Comparison of ENCODE assay signal across 1 cellular context in the genomic region with DNA sequence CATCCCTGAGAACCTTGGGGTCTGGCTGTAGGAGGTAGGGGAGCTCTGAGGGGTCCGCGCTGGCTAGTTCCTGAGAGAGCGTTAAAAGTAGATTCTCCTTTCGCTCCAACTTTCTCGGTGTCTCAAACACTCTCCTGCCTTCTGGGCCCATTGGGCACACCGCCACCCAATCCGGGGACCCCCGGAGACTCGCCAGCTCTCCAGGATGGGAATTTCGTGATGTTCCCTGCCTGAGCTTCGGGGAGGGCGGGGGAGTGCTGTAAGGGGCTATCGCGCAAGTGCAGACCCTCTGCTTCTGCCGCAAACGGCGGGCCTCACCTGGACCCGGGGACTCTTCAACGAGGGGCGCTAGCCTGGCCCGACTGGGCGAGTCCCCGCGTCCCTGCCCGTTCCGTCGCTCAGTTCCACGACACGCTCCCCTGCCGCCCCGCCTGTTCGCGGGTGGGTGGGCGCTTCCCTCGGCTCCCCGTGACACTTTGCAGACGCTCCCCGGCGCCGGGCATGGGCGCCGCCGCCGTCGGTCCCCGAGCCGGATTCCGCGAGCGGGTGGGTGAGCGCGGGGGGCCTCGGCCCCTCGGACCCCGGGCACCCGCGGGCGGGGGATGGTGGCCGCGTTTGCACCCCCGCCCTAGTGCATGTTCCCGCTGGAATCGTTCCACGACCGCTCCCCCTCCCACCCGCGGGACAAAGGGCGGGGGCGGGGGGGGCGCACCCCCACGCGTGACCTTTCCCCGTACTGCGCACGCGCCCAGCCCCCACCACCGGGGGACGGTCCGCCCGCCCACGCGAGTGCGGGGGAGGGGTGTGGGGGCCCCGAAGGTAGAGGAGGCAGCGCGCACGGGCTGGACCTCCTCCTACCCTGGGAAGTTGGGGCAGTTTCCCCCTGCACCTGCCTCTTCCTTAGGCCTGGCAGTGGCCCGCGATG.
TF ChIP-seq lines count a peak whose summit lies in the region.

A gene (plus strand): TSS at position 481 of the 925 bp plus-strand sequence. CDS start 835 bp downstream, outside the sequence.

TF ChIP-seq in H1, 55 proteins besides CTCF, POLR2A, EP300 and RAD21 (continued from another document):
- TF ChIP-seq HDAC2 (IDR thresholded peaks at IDR 0.05; ENCODE audit: borderline replicate concordance in 1 of 2, low read depth in 2 of 2, low read length in 2 of 2) = peak; percentile 93 to 97; a peak in 3 of 4 replicates
- TF ChIP-seq HDAC6 (IDR thresholded peaks at IDR 0.05; ENCODE audit: low read depth, low read length) = no peak
- peak; percentile 86 for TF ChIP-seq KDM4A (IDR thresholded peaks at IDR 0.05; ENCODE audit: low read depth, low read length, severe bottlenecking)
- no peak for TF ChIP-seq CREB1 (IDR thresholded peaks at IDR 0.05)
- peak in 1 of 2 experiments; percentile 52; a peak in 1 of 4 replicates for TF ChIP-seq SIN3A (conservative IDR thresholded peaks at IDR 0.05 in 1 of 2, IDR thresholded peaks at IDR 0.05 in 1 of 2; ENCODE audit: low read depth in 1 of 2, low read length in 2 of 2)
- no peak for TF ChIP-seq SIX5 (IDR thresholded peaks at IDR 0.05; ENCODE audit: low read depth, low read length)
- TF ChIP-seq GTF2F1 (IDR thresholded peaks at IDR 0.05; ENCODE audit: borderline replicate concordance, low read depth, low read length) = no peak
- TF ChIP-seq, protein P1, sequence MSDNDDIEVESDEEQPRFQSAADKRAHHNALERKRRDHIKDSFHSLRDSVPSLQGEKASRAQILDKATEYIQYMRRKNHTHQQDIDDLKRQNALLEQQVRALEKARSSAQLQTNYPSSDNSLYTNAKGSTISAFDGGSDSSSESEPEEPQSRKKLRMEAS (IDR thresholded peaks at IDR 0.05) = no peak
- no peak for TF ChIP-seq KDM5A (IDR thresholded peaks at IDR 0.05; ENCODE audit: low read length)
- no peak for TF ChIP-seq GABPA (IDR thresholded peaks at IDR 0.05; ENCODE audit: borderline replicate concordance, insufficient read depth, low read length)
- 0 out of 2 replicates have a peak, but pooled peaks have one; percentile 4 for TF ChIP-seq BRCA1 (IDR thresholded peaks at IDR 0.05; ENCODE audit: low read depth, low read length)
- TF ChIP-seq TAF1 (IDR thresholded peaks at IDR 0.05; ENCODE audit: low read depth, low read length) = no peak
- TF ChIP-seq SUZ12 (IDR thresholded peaks at IDR 0.05; ENCODE audit: low read length) = peak; percentile 60; the same call in 1 of the 2 replicates
- peak; percentile 82 for TF ChIP-seq SP1 (IDR thresholded peaks at IDR 0.05; ENCODE audit: low read depth, low read length)
- TF ChIP-seq, protein P2, sequence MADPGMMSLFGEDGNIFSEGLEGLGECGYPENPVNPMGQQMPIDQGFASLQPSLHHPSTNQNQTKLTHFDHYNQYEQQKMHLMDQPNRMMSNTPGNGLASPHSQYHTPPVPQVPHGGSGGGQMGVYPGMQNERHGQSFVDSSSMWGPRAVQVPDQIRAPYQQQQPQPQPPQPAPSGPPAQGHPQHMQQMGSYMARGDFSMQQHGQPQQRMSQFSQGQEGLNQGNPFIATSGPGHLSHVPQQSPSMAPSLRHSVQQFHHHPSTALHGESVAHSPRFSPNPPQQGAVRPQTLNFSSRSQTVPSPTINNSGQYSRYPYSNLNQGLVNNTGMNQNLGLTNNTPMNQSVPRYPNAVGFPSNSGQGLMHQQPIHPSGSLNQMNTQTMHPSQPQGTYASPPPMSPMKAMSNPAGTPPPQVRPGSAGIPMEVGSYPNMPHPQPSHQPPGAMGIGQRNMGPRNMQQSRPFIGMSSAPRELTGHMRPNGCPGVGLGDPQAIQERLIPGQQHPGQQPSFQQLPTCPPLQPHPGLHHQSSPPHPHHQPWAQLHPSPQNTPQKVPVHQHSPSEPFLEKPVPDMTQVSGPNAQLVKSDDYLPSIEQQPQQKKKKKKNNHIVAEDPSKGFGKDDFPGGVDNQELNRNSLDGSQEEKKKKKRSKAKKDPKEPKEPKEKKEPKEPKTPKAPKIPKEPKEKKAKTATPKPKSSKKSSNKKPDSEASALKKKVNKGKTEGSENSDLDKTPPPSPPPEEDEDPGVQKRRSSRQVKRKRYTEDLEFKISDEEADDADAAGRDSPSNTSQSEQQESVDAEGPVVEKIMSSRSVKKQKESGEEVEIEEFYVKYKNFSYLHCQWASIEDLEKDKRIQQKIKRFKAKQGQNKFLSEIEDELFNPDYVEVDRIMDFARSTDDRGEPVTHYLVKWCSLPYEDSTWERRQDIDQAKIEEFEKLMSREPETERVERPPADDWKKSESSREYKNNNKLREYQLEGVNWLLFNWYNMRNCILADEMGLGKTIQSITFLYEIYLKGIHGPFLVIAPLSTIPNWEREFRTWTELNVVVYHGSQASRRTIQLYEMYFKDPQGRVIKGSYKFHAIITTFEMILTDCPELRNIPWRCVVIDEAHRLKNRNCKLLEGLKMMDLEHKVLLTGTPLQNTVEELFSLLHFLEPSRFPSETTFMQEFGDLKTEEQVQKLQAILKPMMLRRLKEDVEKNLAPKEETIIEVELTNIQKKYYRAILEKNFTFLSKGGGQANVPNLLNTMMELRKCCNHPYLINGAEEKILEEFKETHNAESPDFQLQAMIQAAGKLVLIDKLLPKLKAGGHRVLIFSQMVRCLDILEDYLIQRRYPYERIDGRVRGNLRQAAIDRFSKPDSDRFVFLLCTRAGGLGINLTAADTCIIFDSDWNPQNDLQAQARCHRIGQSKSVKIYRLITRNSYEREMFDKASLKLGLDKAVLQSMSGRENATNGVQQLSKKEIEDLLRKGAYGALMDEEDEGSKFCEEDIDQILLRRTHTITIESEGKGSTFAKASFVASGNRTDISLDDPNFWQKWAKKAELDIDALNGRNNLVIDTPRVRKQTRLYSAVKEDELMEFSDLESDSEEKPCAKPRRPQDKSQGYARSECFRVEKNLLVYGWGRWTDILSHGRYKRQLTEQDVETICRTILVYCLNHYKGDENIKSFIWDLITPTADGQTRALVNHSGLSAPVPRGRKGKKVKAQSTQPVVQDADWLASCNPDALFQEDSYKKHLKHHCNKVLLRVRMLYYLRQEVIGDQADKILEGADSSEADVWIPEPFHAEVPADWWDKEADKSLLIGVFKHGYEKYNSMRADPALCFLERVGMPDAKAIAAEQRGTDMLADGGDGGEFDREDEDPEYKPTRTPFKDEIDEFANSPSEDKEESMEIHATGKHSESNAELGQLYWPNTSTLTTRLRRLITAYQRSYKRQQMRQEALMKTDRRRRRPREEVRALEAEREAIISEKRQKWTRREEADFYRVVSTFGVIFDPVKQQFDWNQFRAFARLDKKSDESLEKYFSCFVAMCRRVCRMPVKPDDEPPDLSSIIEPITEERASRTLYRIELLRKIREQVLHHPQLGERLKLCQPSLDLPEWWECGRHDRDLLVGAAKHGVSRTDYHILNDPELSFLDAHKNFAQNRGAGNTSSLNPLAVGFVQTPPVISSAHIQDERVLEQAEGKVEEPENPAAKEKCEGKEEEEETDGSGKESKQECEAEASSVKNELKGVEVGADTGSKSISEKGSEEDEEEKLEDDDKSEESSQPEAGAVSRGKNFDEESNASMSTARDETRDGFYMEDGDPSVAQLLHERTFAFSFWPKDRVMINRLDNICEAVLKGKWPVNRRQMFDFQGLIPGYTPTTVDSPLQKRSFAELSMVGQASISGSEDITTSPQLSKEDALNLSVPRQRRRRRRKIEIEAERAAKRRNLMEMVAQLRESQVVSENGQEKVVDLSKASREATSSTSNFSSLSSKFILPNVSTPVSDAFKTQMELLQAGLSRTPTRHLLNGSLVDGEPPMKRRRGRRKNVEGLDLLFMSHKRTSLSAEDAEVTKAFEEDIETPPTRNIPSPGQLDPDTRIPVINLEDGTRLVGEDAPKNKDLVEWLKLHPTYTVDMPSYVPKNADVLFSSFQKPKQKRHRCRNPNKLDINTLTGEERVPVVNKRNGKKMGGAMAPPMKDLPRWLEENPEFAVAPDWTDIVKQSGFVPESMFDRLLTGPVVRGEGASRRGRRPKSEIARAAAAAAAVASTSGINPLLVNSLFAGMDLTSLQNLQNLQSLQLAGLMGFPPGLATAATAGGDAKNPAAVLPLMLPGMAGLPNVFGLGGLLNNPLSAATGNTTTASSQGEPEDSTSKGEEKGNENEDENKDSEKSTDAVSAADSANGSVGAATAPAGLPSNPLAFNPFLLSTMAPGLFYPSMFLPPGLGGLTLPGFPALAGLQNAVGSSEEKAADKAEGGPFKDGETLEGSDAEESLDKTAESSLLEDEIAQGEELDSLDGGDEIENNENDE (IDR thresholded peaks at IDR 0.05; ENCODE audit: insufficient replicate concordance, low read length) = no peak
- TF ChIP-seq, protein P3, sequence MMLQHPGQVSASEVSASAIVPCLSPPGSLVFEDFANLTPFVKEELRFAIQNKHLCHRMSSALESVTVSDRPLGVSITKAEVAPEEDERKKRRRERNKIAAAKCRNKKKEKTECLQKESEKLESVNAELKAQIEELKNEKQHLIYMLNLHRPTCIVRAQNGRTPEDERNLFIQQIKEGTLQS (IDR thresholded peaks at IDR 0.05; ENCODE audit: insufficient read depth, low read depth, low read length) = no peak
- no peak for TF ChIP-seq SAP30 (IDR thresholded peaks at IDR 0.05; ENCODE audit: insufficient read depth, insufficient replicate concordance, low read length)
- TF ChIP-seq CTBP2 (IDR thresholded peaks at IDR 0.05; ENCODE audit: borderline replicate concordance, insufficient read depth, insufficient read length, low read length) = peak; percentile 70
- TF ChIP-seq ASH2L (IDR thresholded peaks at IDR 0.05; ENCODE audit: low read length) = peak; percentile 72
- no peak for TF ChIP-seq SP4 (IDR thresholded peaks at IDR 0.05; ENCODE audit: low read length)
- TF ChIP-seq TCF12 (IDR thresholded peaks at IDR 0.05; ENCODE audit: low read depth, low read length) = no peak
- no peak for TF ChIP-seq CBX5 (IDR thresholded peaks at IDR 0.05; ENCODE audit: low read depth, low read length)
- TF ChIP-seq RFX5 (IDR thresholded peaks at IDR 0.05; ENCODE audit: borderline replicate concordance, low read depth, low read length) = no peak
- no peak for TF ChIP-seq RNF2 (IDR thresholded peaks at IDR 0.05; ENCODE audit: borderline replicate concordance, low read depth, low read length, missing control alignments, poor library complexity, severe bottlenecking)
- TF ChIP-seq TEAD4 (IDR thresholded peaks at IDR 0.05; ENCODE audit: low read depth, low read length) = no peak; the same call in 1 of the 2 replicates
- no peak for TF ChIP-seq CEBPB (IDR thresholded peaks at IDR 0.05; ENCODE audit: low read depth, low read length)
- 0 out of 2 replicates have a peak, but pooled peaks have one; percentile 59 for TF ChIP-seq KDM1A (IDR thresholded peaks at IDR 0.05; ENCODE audit: borderline replicate concordance, low read length)
- 0 out of 2 replicates have a peak, but pooled peaks have one; percentile 21 for TF ChIP-seq PHF8 (conservative IDR thresholded peaks at IDR 0.05; ENCODE audit: low read depth, low read length)
- no peak for TF ChIP-seq POLR2AphosphoS5 (IDR thresholded peaks at IDR 0.05; ENCODE audit: low read depth, low read length)
- TF ChIP-seq SIRT6 (IDR thresholded peaks at IDR 0.05; ENCODE audit: low read length) = no peak
- TF ChIP-seq, protein P4, sequence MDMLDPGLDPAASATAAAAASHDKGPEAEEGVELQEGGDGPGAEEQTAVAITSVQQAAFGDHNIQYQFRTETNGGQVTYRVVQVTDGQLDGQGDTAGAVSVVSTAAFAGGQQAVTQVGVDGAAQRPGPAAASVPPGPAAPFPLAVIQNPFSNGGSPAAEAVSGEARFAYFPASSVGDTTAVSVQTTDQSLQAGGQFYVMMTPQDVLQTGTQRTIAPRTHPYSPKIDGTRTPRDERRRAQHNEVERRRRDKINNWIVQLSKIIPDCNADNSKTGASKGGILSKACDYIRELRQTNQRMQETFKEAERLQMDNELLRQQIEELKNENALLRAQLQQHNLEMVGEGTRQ (IDR thresholded peaks at IDR 0.05; ENCODE audit: low read length) = no peak
- TF ChIP-seq TBP (IDR thresholded peaks at IDR 0.05; ENCODE audit: low read depth, low read length) = peak; percentile 48
